Comparison of ENCODE assay signal across 8 cellular contexts in the genomic region with DNA sequence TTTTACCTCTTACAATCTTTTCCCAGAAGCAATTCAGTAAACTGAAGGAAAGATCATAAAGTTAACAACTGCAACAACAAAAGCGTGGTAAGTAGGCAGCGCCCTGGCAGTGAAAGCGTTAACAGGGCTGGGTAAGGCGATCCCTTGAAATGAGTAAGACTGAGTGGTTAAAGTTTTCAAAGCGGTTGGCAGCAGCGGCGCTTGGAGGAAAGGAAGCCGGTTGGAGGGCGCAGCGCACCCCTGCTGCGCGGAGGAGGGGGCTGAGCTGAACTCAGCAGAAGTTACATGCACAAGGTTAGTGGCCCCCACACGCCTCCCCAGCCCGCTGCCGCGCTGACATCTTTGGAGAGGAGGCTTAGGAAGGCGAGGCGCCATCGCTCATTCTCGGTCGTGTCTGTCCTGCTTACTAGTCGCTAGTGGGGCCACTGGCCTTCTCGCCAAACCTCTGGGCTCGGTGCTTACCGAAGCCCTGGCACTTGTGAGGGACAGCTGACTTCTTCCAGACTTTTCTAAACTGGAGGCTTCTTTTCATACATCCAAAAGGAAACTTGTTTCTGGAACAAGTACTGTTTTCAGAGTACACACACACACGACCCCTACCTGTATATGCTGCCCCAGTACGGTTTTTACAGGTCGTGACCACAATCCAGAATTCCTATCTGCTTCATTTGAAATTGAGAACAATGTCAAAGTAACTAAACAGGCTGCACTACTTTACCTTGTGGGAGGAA. TPM values are rescaled to one million over a fixed set of nuclear protein-coding genes. Genes with fewer than 3 reads are reported as not detected.
DNase-seq lines count a peak whose midpoint lies in the region; ATAC-seq and TF ChIP-seq lines count a peak whose summit lies in the region.

A gene with protein sequence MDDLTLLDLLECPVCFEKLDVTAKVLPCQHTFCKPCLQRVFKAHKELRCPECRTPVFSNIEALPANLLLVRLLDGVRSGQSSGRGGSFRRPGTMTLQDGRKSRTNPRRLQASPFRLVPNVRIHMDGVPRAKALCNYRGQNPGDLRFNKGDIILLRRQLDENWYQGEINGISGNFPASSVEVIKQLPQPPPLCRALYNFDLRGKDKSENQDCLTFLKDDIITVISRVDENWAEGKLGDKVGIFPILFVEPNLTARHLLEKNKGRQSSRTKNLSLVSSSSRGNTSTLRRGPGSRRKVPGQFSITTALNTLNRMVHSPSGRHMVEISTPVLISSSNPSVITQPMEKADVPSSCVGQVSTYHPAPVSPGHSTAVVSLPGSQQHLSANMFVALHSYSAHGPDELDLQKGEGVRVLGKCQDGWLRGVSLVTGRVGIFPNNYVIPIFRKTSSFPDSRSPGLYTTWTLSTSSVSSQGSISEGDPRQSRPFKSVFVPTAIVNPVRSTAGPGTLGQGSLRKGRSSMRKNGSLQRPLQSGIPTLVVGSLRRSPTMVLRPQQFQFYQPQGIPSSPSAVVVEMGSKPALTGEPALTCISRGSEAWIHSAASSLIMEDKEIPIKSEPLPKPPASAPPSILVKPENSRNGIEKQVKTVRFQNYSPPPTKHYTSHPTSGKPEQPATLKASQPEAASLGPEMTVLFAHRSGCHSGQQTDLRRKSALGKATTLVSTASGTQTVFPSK (plus strand): TSS at position 178 of the 731 bp plus-strand sequence. CDS start 1,351 bp downstream, outside the sequence.

- POLR2A ChIA-PET in activated CD4-positive, alpha-beta T cell treated with anti-CD3 and anti-CD28 coated beads for 36 hours (lab: Charles Lee): no interaction called here

- peaks cover 69% of the 10 kb centered on the region for H3K27me3 Mint-ChIP-seq in activated CD4-positive, alpha-beta T cell treated with anti-CD3 and anti-CD28 coated beads for 36 hours

- no peaks in the 10 kb centered on the region for H3K36me3 ChIP-seq in lung (ENCODE audit: control insufficient read depth in 2 of 2, insufficient read depth in 2 of 2, low read length in 2 of 2)
- H3K36me3 ChIP-seq in testis (ENCODE audit: low read depth, missing control alignments): no peaks in the 10 kb centered on the region

- peaks cover 0 to 4% of the 10 kb centered on the region in 2 donors for H3K4me1 ChIP-seq in lung (ENCODE audit: control insufficient read depth in 2 of 2, insufficient read depth in 2 of 2, low read length in 2 of 2)
- H3K4me1 ChIP-seq in testis: peaks cover 5% of the 10 kb centered on the region

- in situ Hi-C loops in SK-MEL-5 (cut with HindIII; ENCODE audit: low pct_unique_long_range_greater_than_20kb, low sequenced_read_pairs): no loop called here

- H3K9me3 ChIP-seq in lung (ENCODE audit: control insufficient read depth in 2 of 2, insufficient read depth in 1 of 2, low read length in 1 of 2): peaks cover 0 to 3% of the 10 kb centered on the region in 2 donors
- no peaks in the 10 kb centered on the region for H3K9me3 ChIP-seq in testis

- H3K27me3 ChIP-seq in lung (ENCODE audit: control insufficient read depth, insufficient read depth): no peaks in the 10 kb centered on the region
- no peaks in the 10 kb centered on the region for H3K27me3 ChIP-seq in testis

- peak within 1 kb of the TSS; percentile 58 for H3K4me3 Mint-ChIP-seq in activated CD4-positive, alpha-beta T cell treated with anti-CD3 and anti-CD28 coated beads for 36 hours

- ATAC-seq in activated CD4-positive, alpha-beta T cell treated with anti-CD3 and anti-CD28 coated beads for 36 hours: peak; percentile 66
- ATAC-seq in lung (ENCODE audit: insufficient read depth, low FRiP score) (peak; percentile 68), GM18858 (IDR thresholded peaks at IDR 0.05; ENCODE audit: unreplicated experiment) (no peak)

- peak; percentile 74 for DNase-seq in activated CD4-positive, alpha-beta T cell treated with anti-CD3 and anti-CD28 coated beads for 36 hours
- no peak for DNase-seq in activated CD4-positive, alpha-beta T cell treated with anti-CD3 and anti-CD28 coated beads for 1 hour
- DNase-seq in SK-MEL-5 (ENCODE audit: low read depth, low spot score) (peak; percentile 30), ecto neural progenitor cell (ENCODE audit: low spot score) (peak; percentile 90), lung (ENCODE audit: low spot score) (peak; percentile 47), testis (peak; percentile 81), NCI-H187 (lab: John Stamatoyannopoulos, UW) (no peak)

- WGBS in lung, 2 donors: 4 to 8% methylated on average over 28 of the region's 28 CpGs
- WGBS in testis, 2 donors: 2 to 5% methylated on average over 24 to 28 of the region's 28 CpGs

- peak within 1 kb of the TSS in 1 of 2 donors; percentile 82 for H3K27ac ChIP-seq in lung (ENCODE audit: low read depth in 1 of 2, low read length in 1 of 2)
- peak within 1 kb of the TSS; percentile 17 to 27 for H3K27ac ChIP-seq in testis

- no peaks in the 10 kb centered on the region for H3K36me3 Mint-ChIP-seq in activated CD4-positive, alpha-beta T cell treated with anti-CD3 and anti-CD28 coated beads for 36 hours (ENCODE audit: low read depth)

- peak within 1 kb of the TSS; percentile 44 for H3K4me3 ChIP-seq in lung
- H3K4me3 ChIP-seq in testis: peak within 1 kb of the TSS; percentile 21 to 59

- intact Hi-C loops in activated CD4-positive, alpha-beta T cell treated with anti-CD3 and anti-CD28 coated beads for 36 hours (cut with DNase I, micrococcal nuclease): loop anchor here (1.0 to 5.0 kb wide), 3 partner anchors 10 to 266 kb away; partner anchors contain the start of gene RBM27 (in 1 of the 2)
- intact Hi-C loops in testis (cut with DNase I; ENCODE audit: low total_unique reads): no loop called here

- peak within 1 kb of the TSS; percentile 63 for H3K27ac Mint-ChIP-seq in activated CD4-positive, alpha-beta T cell treated with anti-CD3 and anti-CD28 coated beads for 36 hours

- CTCF ChIA-PET in activated CD4-positive, alpha-beta T cell treated with anti-CD3 and anti-CD28 coated beads for 36 hours (lab: Charles Lee): interaction anchor here (1.0 to 1.2 kb wide), 2 partner anchors 11 to 194 kb away, joined by 3 read pairs; no protein-coding TSS in a partner anchor

- no peaks in the 10 kb centered on the region for H3K9me3 Mint-ChIP-seq in activated CD4-positive, alpha-beta T cell treated with anti-CD3 and anti-CD28 coated beads for 36 hours (ENCODE audit: low read depth)

- TF ChIP-seq POLR2A in testis (IDR thresholded peaks at IDR 0.05): no peak

- peaks cover 37% of the 10 kb centered on the region for H3K4me1 Mint-ChIP-seq in activated CD4-positive, alpha-beta T cell treated with anti-CD3 and anti-CD28 coated beads for 36 hours

- TF ChIP-seq CTCF in lung (IDR thresholded peaks at IDR 0.05; ENCODE audit: control extremely low read depth, extremely low read depth) (no peak), testis (IDR thresholded peaks at IDR 0.05) (no peak)

RNA-seq across cellular contexts. Expression of the gene that starts here (rescaled TPM):
- total RNA-seq in activated CD4-positive, alpha-beta T cell treated with anti-CD3 and anti-CD28 coated beads for 36 hours: under 1 TPM; 0.43 to 0.63 TPM
- total RNA-seq in SK-MEL-5 (2014; rRNA removed; shearing (Covaris generic)): 0.51 and 0.77 TPM in 2 replicates
- polyA plus RNA-seq in SK-MEL-5 (2015; cell fraction: cytosol; rRNA removed): 0.58 and 1.2 TPM in 2 replicates
- polyA plus RNA-seq in SK-MEL-5 (2015; cell fraction: nucleus; rRNA removed): 1.3 and 3.2 TPM in 2 replicates
- total RNA-seq in lung: 10 to 100 TPM in 1 of 2 donors, 1 to 10 TPM in 1; 1.3 to 14.3 TPM
- 1 to 10 TPM; 2.7 to 7.2 TPM for polyA plus RNA-seq in lung
- 100 to 1,000 TPM; 127 to 378 TPM for total RNA-seq in testis
- 416 TPM for polyA plus RNA-seq in testis (ENCODE audit: insufficient read depth, low read depth, low replicate concordance)

Comparison
In these comparisons a context has a peak if more than half of its experiments do, and no peak if none do; other contexts are left out.
1. RNA of the gene that starts here (total RNA-seq): 127 to 378 TPM in testis; 1.3 to 14.3 TPM in lung, 0.51 to 0.77 TPM in SK-MEL-5 and 0.43 to 0.63 TPM in activated CD4-positive, alpha-beta T cell treated with anti-CD3 and anti-CD28 coated beads for 36 hours; every median in the first group is over 4 times any median in the second.
2. RNA of the gene that starts here (polyA plus RNA-seq): 416 TPM in testis (single experiment); 2.7 to 7.2 TPM in lung; every median in the first group is over 10 times any median in the second.
3. Peak in DNase-seq and ATAC-seq in activated CD4-positive, alpha-beta T cell treated with anti-CD3 and anti-CD28 coated beads for 36 hours; RNA of the gene not detected or under 1 TPM.
4. DNase-seq: peak in SK-MEL-5 (single experiment), ecto neural progenitor cell (single experiment), lung (single experiment) and testis (single experiment); none in activated CD4-positive, alpha-beta T cell treated with anti-CD3 and anti-CD28 coated beads for 1 hour (single experiment) and NCI-H187 (0 of 2).